Comparison of ENCODE assay signal across 10 cellular contexts in the genomic region with DNA sequence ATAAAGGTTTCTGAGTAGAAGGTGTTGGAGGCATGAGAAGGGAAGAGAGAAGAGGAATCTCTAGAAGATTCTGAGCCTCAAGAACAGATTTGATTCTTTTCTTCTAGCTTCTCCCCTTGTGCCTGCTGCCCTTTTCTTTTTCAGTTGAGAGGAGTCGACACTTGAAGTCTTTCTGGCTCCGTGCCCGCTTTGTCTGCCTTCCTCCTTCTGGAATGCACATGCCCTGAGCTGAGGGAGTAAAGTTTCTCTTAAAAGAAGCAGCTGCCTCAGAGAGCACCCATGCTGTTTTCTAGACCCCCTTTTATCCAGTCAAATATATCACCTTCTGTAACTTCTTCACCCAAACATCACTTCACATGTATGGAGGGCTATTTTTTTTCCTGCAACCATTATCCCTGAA. TPM values are rescaled to one million over a fixed set of nuclear protein-coding genes. Genes with fewer than 3 reads are reported as not detected.
DNase-seq lines count a peak whose midpoint lies in the region; ATAC-seq, FAIRE-seq and TF ChIP-seq lines count a peak whose summit lies in the region.
"Had no signal": no experiment of that assay in that cellular context is flagged by ENCODE, and none has a peak within 500 bp of the region (broad histone marks: within the 10 kb centered on the region; RNA-seq: fewer than 3 reads in every experiment).

No MANE protein-coding gene starts in this region.

- no peaks in the 10 kb centered on the region for H3K36me3 Mint-ChIP-seq in astrocyte (ENCODE audit: low read depth, unreplicated experiment)
- H3K36me3 Mint-ChIP-seq: brain had no signal

- peak overlapping the region; percentile 25 for H3K4me2 ChIP-seq in astrocyte (ENCODE audit: low read length)
- H3K4me2 ChIP-seq: A549 had no signal

- no peaks in the 10 kb centered on the region for H3K27me3 ChIP-seq in astrocyte (ENCODE audit: insufficient read depth, low read length)
- no peaks in the 10 kb centered on the region for H3K27me3 ChIP-seq in kidney epithelial cell (ENCODE audit: control insufficient read depth, insufficient read depth, low read length)
- H3K27me3 ChIP-seq in upper lobe of right lung = no peaks in the 10 kb centered on the region

- H2AFZ ChIP-seq in astrocyte (ENCODE audit: low read depth, low read length) = peak overlapping the region; percentile 67

- no peaks in the 10 kb centered on the region for H3K9me3 ChIP-seq in astrocyte (ENCODE audit: insufficient read depth, low read depth, low read length)
- H3K9me3 ChIP-seq in upper lobe of right lung = no peaks in the 10 kb centered on the region
- H3K9me3 ChIP-seq: A549 had no signal

- H3K4me3 ChIP-seq in astrocyte (ENCODE audit: insufficient read depth, low read depth, low read length) = no peak overlapping the region
- no peak overlapping the region for H3K4me3 ChIP-seq in kidney epithelial cell (ENCODE audit: low read depth, low read length)
- no peak overlapping the region for H3K4me3 ChIP-seq in upper lobe of right lung
- H3K4me3 ChIP-seq: A549 had no signal

- DNase-seq in NCI-H1105 treated with DMSO at 0.1 percent for 48 hours (lab: John Stamatoyannopoulos, UW) (peak; percentile 19), NCI-H1105 (lab: John Stamatoyannopoulos, UW) (no peak), astrocyte (ENCODE audit: low read depth) (peak; percentile 65), kidney epithelial cell (ENCODE audit: low read depth) (peak; percentile 56), upper lobe of right lung (peak; percentile 82), middle frontal gyrus (ENCODE audit: extremely low spot score, low spot score) (no peak), GM13977 (ENCODE audit: low spot score) (no peak)

- H3K4me3 Mint-ChIP-seq in astrocyte (ENCODE audit: unreplicated experiment) = no peak overlapping the region
- H3K4me3 Mint-ChIP-seq: brain had no signal

- no peaks in the 10 kb centered on the region for H4K20me1 ChIP-seq in astrocyte (ENCODE audit: insufficient read depth, low read length)

- H3K9ac ChIP-seq in astrocyte (ENCODE audit: low read length) = no peak overlapping the region

- no peak for TF ChIP-seq CTCF in astrocyte (IDR thresholded peaks at IDR 0.05; ENCODE audit: insufficient read depth, low read depth, low read length)
- no peak for TF ChIP-seq CTCF in kidney epithelial cell (IDR thresholded peaks at IDR 0.05; ENCODE audit: insufficient read depth, low read length, poor library complexity, severe bottlenecking)
- no peak for TF ChIP-seq CTCF in upper lobe of right lung (IDR thresholded peaks at IDR 0.05)
- TF ChIP-seq CTCF in GM13977 (IDR thresholded peaks at IDR 0.05; ENCODE audit: extremely low read depth, insufficient read depth, missing control alignments) = no peak

- in situ Hi-C loops in GM13977 (cut with MboI; ENCODE audit: low pct_unique_long_range_greater_than_20kb, low sequenced_read_pairs, unreplicated experiment) = no loop called here

- H3K27me3 Mint-ChIP-seq in astrocyte (ENCODE audit: low read depth, unreplicated experiment) = peaks cover 2% of the 10 kb centered on the region

- FAIRE-seq in astrocyte (lab: Jason Lieb, UNC) = no peak
- FAIRE-seq: A549 had no signal

- H3K9me3 Mint-ChIP-seq in astrocyte (ENCODE audit: unreplicated experiment) = peaks cover 3% of the 10 kb centered on the region
- H3K9me3 Mint-ChIP-seq: brain had no signal

- H3K27ac ChIP-seq in astrocyte (ENCODE audit: low read depth, low read length) = no peak overlapping the region
- H3K27ac ChIP-seq in upper lobe of right lung = no peak overlapping the region
- H3K27ac ChIP-seq: A549 had no signal

- H3K4me1 Mint-ChIP-seq in astrocyte (ENCODE audit: low read depth, unreplicated experiment) = peaks cover 14% of the 10 kb centered on the region

- intact Hi-C loops in upper lobe of right lung (cut with DNase I) = no loop called here

- ATAC-seq in upper lobe of right lung (peak; percentile 50), HG03378 (IDR thresholded peaks at IDR 0.05; ENCODE audit: unreplicated experiment) (no peak)
- ATAC-seq: A549 had no signal

- no peaks in the 10 kb centered on the region for H3K4me1 ChIP-seq in astrocyte (ENCODE audit: insufficient read depth, low read length)
- no peaks in the 10 kb centered on the region for H3K4me1 ChIP-seq in upper lobe of right lung
- H3K4me1 ChIP-seq: A549 had no signal

- H3K36me3 ChIP-seq in astrocyte (ENCODE audit: insufficient read depth, low read length) = no peaks in the 10 kb centered on the region
- H3K36me3 ChIP-seq in kidney epithelial cell (ENCODE audit: control insufficient read depth, insufficient read depth, low read length) = no peaks in the 10 kb centered on the region
- H3K36me3 ChIP-seq in upper lobe of right lung = no peaks in the 10 kb centered on the region

- no peak overlapping the region for H3K27ac Mint-ChIP-seq in astrocyte (ENCODE audit: unreplicated experiment)

- H3K79me2 ChIP-seq in astrocyte (ENCODE audit: insufficient read depth, low read length) = no peaks in the 10 kb centered on the region

RNA-seq across cellular contexts. Expression of gene C11orf97, which starts 13.7 kb away (rescaled TPM):
- total RNA-seq in astrocyte (not detected in 2 replicates), kidney epithelial cell (not detected in 2 replicates), upper lobe of right lung (not detected)

RNA-seq across cellular contexts. Expression of gene FUT4, which starts 17.8 kb away (rescaled TPM):
- total RNA-seq in astrocyte = 3.5 and 3.7 TPM in 2 replicates
- total RNA-seq in kidney epithelial cell = 12.3 and 13.4 TPM in 2 replicates
- total RNA-seq in upper lobe of right lung = 6.0 TPM

RNA-seq across cellular contexts. Expression of gene ANKRD49, which starts 32.1 kb away (rescaled TPM):
- total RNA-seq in astrocyte (8.4 and 10.3 TPM in 2 replicates), kidney epithelial cell (7.5 and 16.7 TPM in 2 replicates), upper lobe of right lung (16.6 TPM)

RNA-seq across cellular contexts. Expression of gene MRE11, which starts 32.3 kb away (rescaled TPM):
- total RNA-seq in astrocyte (12.6 and 14.1 TPM in 2 replicates), kidney epithelial cell (7.0 and 8.1 TPM in 2 replicates), upper lobe of right lung (17.4 TPM)

RNA-seq across cellular contexts. Expression of gene PIWIL4, which starts 41.2 kb away (rescaled TPM):
- total RNA-seq in astrocyte (0.59 and 0.75 TPM in 2 replicates), kidney epithelial cell (1.8 and 3.7 TPM in 2 replicates), upper lobe of right lung (2.9 TPM)

Comparison
In these comparisons a context has a peak if more than half of its experiments do, and no peak if none do; other contexts are left out.
1. DNase-seq: peak in NCI-H1105 treated with DMSO at 0.1 percent for 48 hours (single experiment), astrocyte (single experiment), kidney epithelial cell (single experiment) and upper lobe of right lung (single experiment); none in NCI-H1105 (single experiment), middle frontal gyrus (single experiment) and GM13977 (single experiment).